Comparison of ENCODE assay signal across 10 cellular contexts in genomic region chr14:104461676-104462443, GRCh38.
DNase-seq lines count a peak whose midpoint lies in the region; ATAC-seq and TF ChIP-seq lines count a peak whose summit lies in the region.
"Had no signal": no experiment of that assay in that cellular context is flagged by ENCODE, and none has a peak within 500 bp of the region (broad histone marks: within the 10 kb centered on the region; RNA-seq: fewer than 3 reads in every experiment).

No MANE protein-coding gene starts in this region.

- no peaks in the 10 kb centered on the region for H3K36me3 Mint-ChIP-seq in activated CD8-positive, alpha-beta T cell treated with anti-CD3 and anti-CD28 coated beads, Interleukin-2, amount 10 ng/mL, durations not matched to agents 7 days and 5 days (ENCODE audit: low read depth)
- H3K36me3 Mint-ChIP-seq in activated CD8-positive, alpha-beta T cell treated with anti-CD3 and anti-CD28 coated beads for 36 hours (ENCODE audit: low read depth), result no peaks in the 10 kb centered on the region

- no peaks in the 10 kb centered on the region for H3K4me1 Mint-ChIP-seq in activated CD8-positive, alpha-beta T cell treated with anti-CD3 and anti-CD28 coated beads, Interleukin-2, amount 10 ng/mL, durations not matched to agents 7 days and 5 days (ENCODE audit: low read depth)
- peaks cover 8% of the 10 kb centered on the region for H3K4me1 Mint-ChIP-seq in activated CD8-positive, alpha-beta T cell treated with anti-CD3 and anti-CD28 coated beads for 36 hours (ENCODE audit: low read depth)

- no peak overlapping the region for H3K27ac Mint-ChIP-seq in activated CD8-positive, alpha-beta T cell treated with anti-CD3 and anti-CD28 coated beads, Interleukin-2, amount 10 ng/mL, durations not matched to agents 7 days and 5 days
- H3K27ac Mint-ChIP-seq in activated CD8-positive, alpha-beta T cell treated with anti-CD3 and anti-CD28 coated beads for 36 hours, result no peak overlapping the region

- H3K4me3 Mint-ChIP-seq in activated CD8-positive, alpha-beta T cell treated with anti-CD3 and anti-CD28 coated beads, Interleukin-2, amount 10 ng/mL, durations not matched to agents 7 days and 5 days, result no peak overlapping the region
- H3K4me3 Mint-ChIP-seq in activated CD8-positive, alpha-beta T cell treated with anti-CD3 and anti-CD28 coated beads for 36 hours, result no peak overlapping the region

- 2 to 9% (median 3%) methylated on average over 10 to 65 of the region's 66 CpGs for WGBS in stomach, 5 donors

- peaks cover 44% of the 10 kb centered on the region for H3K27me3 Mint-ChIP-seq in activated CD8-positive, alpha-beta T cell treated with anti-CD3 and anti-CD28 coated beads, Interleukin-2, amount 10 ng/mL, durations not matched to agents 7 days and 5 days (ENCODE audit: low read depth)
- H3K27me3 Mint-ChIP-seq in activated CD8-positive, alpha-beta T cell treated with anti-CD3 and anti-CD28 coated beads for 36 hours, result peaks cover 49% of the 10 kb centered on the region

- peak; percentile 12 for DNase-seq in activated CD8-positive, alpha-beta T cell treated with anti-CD3 and anti-CD28 coated beads, Interleukin-2, amount 10 ng/mL, durations not matched to agents 7 days and 5 days
- no peak for DNase-seq in activated CD8-positive, alpha-beta T cell treated with anti-CD3 and anti-CD28 coated beads for 36 hours
- DNase-seq in NCI-H82 treated with DMSO at 0.1 percent for 48 hours (lab: John Stamatoyannopoulos, UW; ENCODE audit: unreplicated experiment) (peak; percentile 19), islet precursor cell (peak; percentile 50), stomach (no peak), glomerular visceral epithelial cell (ENCODE audit: extremely low spot score) (no peak)
- DNase-seq: hypothalamus, NCI-H774 had no signal

- H3K9me3 Mint-ChIP-seq in activated CD8-positive, alpha-beta T cell treated with anti-CD3 and anti-CD28 coated beads, Interleukin-2, amount 10 ng/mL, durations not matched to agents 7 days and 5 days (ENCODE audit: insufficient read depth), result no peaks in the 10 kb centered on the region
- H3K9me3 Mint-ChIP-seq in activated CD8-positive, alpha-beta T cell treated with anti-CD3 and anti-CD28 coated beads for 36 hours, result no peaks in the 10 kb centered on the region

- H3K27me3 ChIP-seq in stomach, result peaks cover 5 to 67% (median 25%) of the 10 kb centered on the region in 3 donors

- H3K4me1 ChIP-seq in stomach, result peaks cover 6 to 16% (median 14%) of the 10 kb centered on the region in 4 donors

- TF ChIP-seq EP300 in stomach (IDR thresholded peaks at IDR 0.05), result no peak

- no peaks in the 10 kb centered on the region for H3K36me3 ChIP-seq in stomach

- POLR2A ChIA-PET in activated CD8-positive, alpha-beta T cell treated with anti-CD3 and anti-CD28 coated beads, Interleukin-2, amount 10 ng/mL, durations not matched to agents 7 days and 5 days (lab: Charles Lee), result no interaction called here
- POLR2A ChIA-PET in activated CD8-positive, alpha-beta T cell treated with anti-CD3 and anti-CD28 coated beads for 36 hours (lab: Charles Lee), result no interaction called here

- H3K27ac ChIP-seq in stomach, result no peak overlapping the region

- no peak for ATAC-seq in activated CD8-positive, alpha-beta T cell treated with anti-CD3 and anti-CD28 coated beads, Interleukin-2, amount 10 ng/mL, durations not matched to agents 7 days and 5 days
- ATAC-seq in activated CD8-positive, alpha-beta T cell treated with anti-CD3 and anti-CD28 coated beads for 36 hours, result no peak
- no peak for ATAC-seq in GM21526 (IDR thresholded peaks at IDR 0.05; ENCODE audit: low FRiP score, unreplicated experiment)
- no peak for ATAC-seq in HG03196 (IDR thresholded peaks at IDR 0.05; ENCODE audit: unreplicated experiment)

- no peaks in the 10 kb centered on the region for H3K9me3 ChIP-seq in stomach

- peak overlapping the region; percentile 20 to 43 (median 38) for H3K4me3 ChIP-seq in stomach

- intact Hi-C loops in activated CD8-positive, alpha-beta T cell treated with anti-CD3 and anti-CD28 coated beads for 36 hours (cut with micrococcal nuclease), result no loop called here
- intact Hi-C loops in stomach (cut with DNase I; ENCODE audit: low total_unique reads), result no loop called here

- TF ChIP-seq CTCF in activated CD8-positive, alpha-beta T cell treated with anti-CD3 and anti-CD28 coated beads for 36 hours (IDR thresholded peaks at IDR 0.05), result no peak
- no peak for TF ChIP-seq CTCF in stomach (IDR thresholded peaks at IDR 0.05)

- CTCF ChIA-PET in activated CD8-positive, alpha-beta T cell treated with anti-CD3 and anti-CD28 coated beads, Interleukin-2, amount 10 ng/mL, durations not matched to agents 7 days and 5 days (lab: Charles Lee), result no interaction called here
- CTCF ChIA-PET in activated CD8-positive, alpha-beta T cell treated with anti-CD3 and anti-CD28 coated beads for 36 hours (lab: Charles Lee), result interaction anchor here (1.2 kb wide), 1 partner anchor 30 kb away, joined by 3 read pairs; no protein-coding TSS in a partner anchor

- no peak for TF ChIP-seq POLR2A in stomach (IDR thresholded peaks at IDR 0.05)

Comparison
In these comparisons a context has a peak if more than half of its experiments do, and no peak if none do; other contexts are left out.
1. DNase-seq: peak in activated CD8-positive, alpha-beta T cell treated with anti-CD3 and anti-CD28 coated beads, Interleukin-2, amount 10 ng/mL, durations not matched to agents 7 days and 5 days (single experiment), NCI-H82 treated with DMSO at 0.1 percent for 48 hours (single experiment) and islet precursor cell (single experiment); none in activated CD8-positive, alpha-beta T cell treated with anti-CD3 and anti-CD28 coated beads for 36 hours (single experiment), stomach (single experiment) and glomerular visceral epithelial cell (single experiment).